In the genomic region with DNA sequence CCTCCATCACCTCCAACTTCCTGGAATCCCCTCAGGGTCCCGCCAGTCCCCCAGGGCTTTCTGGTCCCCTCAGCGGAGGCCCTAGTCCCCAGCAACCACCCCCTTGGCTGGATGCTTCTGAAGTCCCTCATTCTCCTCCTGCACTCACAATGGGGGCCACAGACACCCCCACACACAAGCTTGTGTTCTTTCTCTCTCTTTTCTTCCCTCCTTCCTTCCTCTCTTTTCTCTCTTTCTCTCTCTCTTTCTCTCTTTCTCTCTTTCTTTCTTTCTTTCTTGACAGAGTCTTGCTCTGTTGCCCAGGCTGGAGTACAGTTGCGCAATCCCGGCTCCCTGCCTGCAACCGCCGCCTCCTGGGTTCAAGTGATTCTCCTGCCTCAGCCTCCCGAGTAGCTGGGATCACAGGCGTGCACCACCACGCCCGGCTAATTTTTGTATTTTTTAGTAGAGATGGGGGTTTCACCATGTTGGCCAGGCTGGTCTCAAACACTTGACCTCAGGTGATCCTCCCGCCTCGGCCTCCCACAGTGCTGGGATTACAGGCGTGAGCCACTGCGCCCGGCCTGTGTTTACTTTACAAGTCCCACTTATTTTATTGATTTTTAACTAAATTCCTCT, we compare ENCODE assay signal across 6 cellular contexts. TPM values are rescaled to one million over a fixed set of nuclear protein-coding genes. Genes with fewer than 3 reads are reported as not detected.
"Had no signal": no experiment of that assay in that cellular context is flagged by ENCODE, and none has a peak within 500 bp of the region (broad histone marks: within the 10 kb centered on the region; RNA-seq: fewer than 3 reads in every experiment).

No MANE protein-coding gene starts in this region.

RNA-seq across cellular contexts. Expression of gene NMRK2, which starts 14.6 kb away (rescaled TPM):
- total RNA-seq: LHCN-M2, MCF 10A, NCI-H460, OCI-LY7, PC-9, RPMI7951 had no signal
